ENCODE assay signal across 24 cellular contexts in the genomic region with DNA sequence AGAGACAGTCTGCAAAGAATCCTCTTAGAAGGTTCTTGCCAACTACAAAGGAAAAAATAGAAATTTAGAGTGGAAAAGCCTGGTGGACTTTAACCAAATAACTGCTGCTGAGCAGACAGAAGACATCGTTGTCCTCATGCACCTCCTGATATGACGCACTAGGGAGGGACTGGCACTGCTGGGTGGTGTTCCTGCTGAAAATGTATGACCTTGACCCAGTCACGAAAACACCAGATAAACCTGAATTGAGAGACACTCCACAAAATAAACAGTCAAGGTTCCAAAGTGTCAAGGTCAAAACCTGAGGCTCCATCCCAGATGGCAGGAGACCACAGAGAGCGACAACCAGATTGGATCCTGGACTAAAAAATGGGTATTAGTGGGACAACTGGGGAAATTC.
"Had no signal": no experiment of that assay in that cellular context is flagged by ENCODE, and none has a peak within 500 bp of the region (broad histone marks: within the 10 kb centered on the region; RNA-seq: fewer than 3 reads in every experiment).

No MANE protein-coding gene starts in this region.

- H3K9ac ChIP-seq: parathyroid adenoma had no signal

- H3K27me3 ChIP-seq: esophagus muscularis mucosa, tibial nerve had no signal

- H2AFZ ChIP-seq: parathyroid adenoma had no signal

- H3K27ac ChIP-seq: parathyroid adenoma had no signal

- FAIRE-seq: frontal cortex, keratinocyte had no signal

- DNase-seq: activated CD4-positive, alpha-beta T cell treated with anti-CD3 and anti-CD28 coated beads, Interleukin-2, amount 10 ng/mL, durations not matched to agents 7 days and 5 days; activated CD4-positive, CD25-positive, alpha-beta regulatory T cell treated with anti-CD3 and anti-CD28 coated beads, Interleukin-2, amount 50 U/mL, for 72 hours; activated CD8-positive, alpha-beta memory T cell treated with anti-CD3 and anti-CD28 coated beads, Interleukin-2, amount 10 ng/mL, durations not matched to agents 7 days and 5 days; activated CD8-positive, alpha-beta T cell treated with anti-CD3 and anti-CD28 coated beads for 36 hours; activated gamma-delta T cell; activated T-cell treated with anti-CD3 and anti-CD28 coated beads for 4 hours; anterior cingulate cortex; caudate nucleus; effector memory CD4-positive, alpha-beta T cell; head of caudate nucleus; mammary epithelial cell; nephron progenitor cell; stimulated activated CD4-positive, alpha-beta T cell treated with anti-CD3 and anti-CD28 coated beads, Interleukin-2, amount 100 ng/mL, for 48 hours; stimulated activated naive CD8-positive, alpha-beta T cell treated with anti-CD3 and anti-CD28 coated beads, Interleukin-15, Interleukin-2, amounts not matched to agents 100 U/mL and 50 U/mL, for 24 hours; substantia nigra; T-cell had no signal

- H3K4me2 ChIP-seq: smooth muscle cell had no signal

- H3K4me1 ChIP-seq: parathyroid adenoma had no signal

- ATAC-seq: activated CD8-positive, alpha-beta memory T cell treated with anti-CD3 and anti-CD28 coated beads, Interleukin-2, amount 10 ng/mL, durations not matched to agents 7 days and 5 days; activated CD8-positive, alpha-beta T cell treated with anti-CD3 and anti-CD28 coated beads for 36 hours; sciatic nerve; SK-N-SH treated with all-trans-retinoic acid at 6 μM for 48 hours; stimulated activated naive CD8-positive, alpha-beta T cell treated with anti-CD3 and anti-CD28 coated beads, Interleukin-15, Interleukin-2, amounts not matched to agents 100 U/mL and 50 U/mL, for 24 hours; T-cell had no signal

- H3K4me3 ChIP-seq: esophagus muscularis mucosa, smooth muscle cell, tibial nerve had no signal

- H3K9me3 ChIP-seq: esophagus muscularis mucosa, tibial nerve had no signal
